9 cellular contexts compared by ENCODE assay signal in genomic region chr15:73752817-73753214, GRCh38. TPM values are rescaled to one million over a fixed set of nuclear protein-coding genes. Genes with fewer than 3 reads are reported as not detected.
DNase-seq lines count a peak whose midpoint lies in the region; ATAC-seq and TF ChIP-seq lines count a peak whose summit lies in the region.
"Had no signal": no experiment of that assay in that cellular context is flagged by ENCODE, and none has a peak within 500 bp of the region (broad histone marks: within the 10 kb centered on the region; RNA-seq: fewer than 3 reads in every experiment).

No MANE protein-coding gene starts in this region.

- no peak for TF ChIP-seq CTCF in foreskin fibroblast (IDR thresholded peaks at IDR 0.05; ENCODE audit: low read depth, low read length)
- no peak for TF ChIP-seq CTCF in activated CD8-positive, alpha-beta T cell treated with anti-CD3 and anti-CD28 coated beads for 36 hours (IDR thresholded peaks at IDR 0.05)
- TF ChIP-seq CTCF in Calu3 (IDR thresholded peaks at IDR 0.05; ENCODE audit: unreplicated experiment): no peak

- H3K4me1 Mint-ChIP-seq in activated CD8-positive, alpha-beta T cell treated with anti-CD3 and anti-CD28 coated beads for 36 hours (ENCODE audit: low read depth): no peaks in the 10 kb centered on the region
- H3K4me1 Mint-ChIP-seq in Calu3 (ENCODE audit: low read depth, unreplicated experiment): no peaks in the 10 kb centered on the region

- peak overlapping the region; percentile 52 for H2BK15ac ChIP-seq in neuronal stem cell (ENCODE audit: low read length)

- H3K27me3 ChIP-seq in NT2/D1 (ENCODE audit: insufficient read depth, insufficient read length) (no peaks in the 10 kb centered on the region), neuronal stem cell (ENCODE audit: control insufficient read depth in 3 of 3, insufficient read depth in 3 of 3, low read depth in 1 of 3, low read length in 3 of 3) (peaks cover 0 to 31% (median 9%) of the 10 kb centered on the region in 3 experiments)

- H4K91ac ChIP-seq in neuronal stem cell (ENCODE audit: low read depth, low read length, poor library complexity): no peak overlapping the region

- WGBS in neuronal stem cell (ENCODE audit: extremely low coverage in 2 of 2, insufficient read length in 2 of 2, insufficient replicate concordance in 1 of 2), 2 donors: no CpG with 5 or more reads among the region's 58 CpGs

- CTCF ChIA-PET in activated CD8-positive, alpha-beta T cell treated with anti-CD3 and anti-CD28 coated beads for 36 hours (lab: Charles Lee): interaction anchor here (1.0 kb wide), 1 partner anchor 75 kb away, joined by 4 read pairs; no protein-coding TSS in a partner anchor
- CTCF ChIA-PET in Calu3 (lab: Charles Lee): no interaction called here

- no peak overlapping the region for H3K23ac ChIP-seq in neuronal stem cell (ENCODE audit: low read depth, low read length, poor library complexity)

- POLR2A ChIA-PET in activated CD8-positive, alpha-beta T cell treated with anti-CD3 and anti-CD28 coated beads for 36 hours (lab: Charles Lee): no interaction called here

- peak overlapping the region; percentile 91 for H3K14ac ChIP-seq in neuronal stem cell (ENCODE audit: low read length)

- H3K9me3 ChIP-seq in NT2/D1 (ENCODE audit: insufficient read depth, low read length): no peaks in the 10 kb centered on the region
- no peaks in the 10 kb centered on the region for H3K9me3 ChIP-seq in neuronal stem cell (replicated peaks in 1 of 2; ENCODE audit: control insufficient read depth in 2 of 2, insufficient read depth in 1 of 2, low read depth in 1 of 2, low read length in 2 of 2)

- no peak for ATAC-seq in activated CD8-positive, alpha-beta T cell treated with anti-CD3 and anti-CD28 coated beads for 36 hours
- no peak for ATAC-seq in GM19351 (IDR thresholded peaks at IDR 0.05; ENCODE audit: unreplicated experiment)
- ATAC-seq in GM21576 (IDR thresholded peaks at IDR 0.05; ENCODE audit: unreplicated experiment): no peak

- no peak overlapping the region for H4K8ac ChIP-seq in neuronal stem cell (ENCODE audit: low read depth, low read length)

- no peak overlapping the region for H3K27ac ChIP-seq in neuronal stem cell (replicated peaks; ENCODE audit: low read length)

- H3K27me3 Mint-ChIP-seq in activated CD8-positive, alpha-beta T cell treated with anti-CD3 and anti-CD28 coated beads for 36 hours: peaks cover 46% of the 10 kb centered on the region
- peaks cover 77% of the 10 kb centered on the region for H3K27me3 Mint-ChIP-seq in Calu3 (ENCODE audit: unreplicated experiment)

- H3K36me3 ChIP-seq in NT2/D1 (ENCODE audit: insufficient read depth, insufficient read length, low read length): peaks cover 23% of the 10 kb centered on the region
- no peaks in the 10 kb centered on the region for H3K36me3 ChIP-seq in neuronal stem cell (replicated peaks in 1 of 2; ENCODE audit: control insufficient read depth in 2 of 2, insufficient read depth in 2 of 2, low read length in 2 of 2)

- peak overlapping the region; percentile 7 for H2BK5ac ChIP-seq in neuronal stem cell (ENCODE audit: low read length)

- no peak overlapping the region for H3K27ac Mint-ChIP-seq in activated CD8-positive, alpha-beta T cell treated with anti-CD3 and anti-CD28 coated beads for 36 hours
- no peak overlapping the region for H3K27ac Mint-ChIP-seq in Calu3 (ENCODE audit: unreplicated experiment)

- H3K9ac ChIP-seq in NT2/D1 (ENCODE audit: insufficient read length, low read depth) (peak overlapping the region; percentile 84), neuronal stem cell (ENCODE audit: low read depth, low read length, poor library complexity) (peak overlapping the region; percentile 74)

- peak overlapping the region; percentile 97 for H2AFZ ChIP-seq in neuronal stem cell (ENCODE audit: low read length)

- no peak overlapping the region for H2AK5ac ChIP-seq in neuronal stem cell (ENCODE audit: low read depth, low read length)

- peak overlapping the region; percentile 96 for H3K18ac ChIP-seq in neuronal stem cell (ENCODE audit: low read length)

- no peak overlapping the region for H2BK12ac ChIP-seq in neuronal stem cell (ENCODE audit: low read length)

- BruUV-seq in Calu3 (replicated peaks; lab: Mats Ljungman, UMichigan): no TSS peak

- H3K4me1 ChIP-seq in NT2/D1 (ENCODE audit: insufficient read depth, insufficient read length) (peaks cover 32% of the 10 kb centered on the region), neuronal stem cell (ENCODE audit: control insufficient read depth in 2 of 2, insufficient read depth in 1 of 2, low read depth in 1 of 2, low read length in 2 of 2) (peaks cover 18 to 25% of the 10 kb centered on the region in 2 donors)

- intact Hi-C loops in activated CD8-positive, alpha-beta T cell treated with anti-CD3 and anti-CD28 coated beads for 36 hours (cut with micrococcal nuclease): no loop called here
- intact Hi-C loops in Calu3 (cut with micrococcal nuclease; ENCODE audit: unreplicated experiment): no loop called here

- DNase-seq in AG08395 (ENCODE audit: low spot score) (peak; percentile 35), NT2/D1 (ENCODE audit: low read depth, low spot score) (no peak), foreskin fibroblast (peak in 1 of 2 donors; percentile 24), neuronal stem cell (ENCODE audit: low spot score) (no peak), Calu3 (no peak)
- no peak for DNase-seq in activated CD8-positive, alpha-beta T cell treated with anti-CD3 and anti-CD28 coated beads for 36 hours
- DNase-seq: NCI-H2029 had no signal

- no peaks in the 10 kb centered on the region for H3K79me1 ChIP-seq in neuronal stem cell (ENCODE audit: low read depth, low read length)

- H2BK120ac ChIP-seq in neuronal stem cell (ENCODE audit: low read depth, low read length): no peak overlapping the region

- H3K4ac ChIP-seq in neuronal stem cell (ENCODE audit: low read length): no peak overlapping the region

- H3K4me2 ChIP-seq in neuronal stem cell (ENCODE audit: insufficient read depth, low read length, poor library complexity, severe bottlenecking): peak overlapping the region; percentile 95

- H3K9me3 Mint-ChIP-seq in activated CD8-positive, alpha-beta T cell treated with anti-CD3 and anti-CD28 coated beads for 36 hours: no peaks in the 10 kb centered on the region
- H3K9me3 Mint-ChIP-seq in Calu3 (ENCODE audit: low read depth, unreplicated experiment): no peaks in the 10 kb centered on the region

- no peak overlapping the region for H3K4me3 Mint-ChIP-seq in activated CD8-positive, alpha-beta T cell treated with anti-CD3 and anti-CD28 coated beads for 36 hours
- no peak overlapping the region for H3K4me3 Mint-ChIP-seq in Calu3 (ENCODE audit: low read depth, unreplicated experiment)

- peak overlapping the region; percentile 72 for H3K4me3 ChIP-seq in NT2/D1 (ENCODE audit: insufficient read length, low read depth)
- H3K4me3 ChIP-seq in foreskin fibroblast (ENCODE audit: low read depth in 1 of 2, low read length in 2 of 2): peak overlapping the region; percentile 44 to 45
- peak overlapping the region; percentile 55 to 88 for H3K4me3 ChIP-seq in neuronal stem cell (ENCODE audit: low read length in 2 of 2)

- H3K36me3 Mint-ChIP-seq in activated CD8-positive, alpha-beta T cell treated with anti-CD3 and anti-CD28 coated beads for 36 hours (ENCODE audit: low read depth): no peaks in the 10 kb centered on the region
- H3K36me3 Mint-ChIP-seq in Calu3 (ENCODE audit: insufficient read depth, unreplicated experiment): no peaks in the 10 kb centered on the region

RNA-seq across cellular contexts. Expression of gene INSYN1, which starts 0.3 kb away (rescaled TPM):
- 2.4 TPM for polyA plus RNA-seq in neuronal stem cell (2013, experiment 1 of 2)
- 2.7 TPM for polyA plus RNA-seq in neuronal stem cell (2013, experiment 2 of 2)
- total RNA-seq in activated CD8-positive, alpha-beta T cell treated with anti-CD3 and anti-CD28 coated beads for 36 hours: not detected
- not detected in 2 replicates for total RNA-seq in Calu3 (2022)
